In the genomic region with DNA sequence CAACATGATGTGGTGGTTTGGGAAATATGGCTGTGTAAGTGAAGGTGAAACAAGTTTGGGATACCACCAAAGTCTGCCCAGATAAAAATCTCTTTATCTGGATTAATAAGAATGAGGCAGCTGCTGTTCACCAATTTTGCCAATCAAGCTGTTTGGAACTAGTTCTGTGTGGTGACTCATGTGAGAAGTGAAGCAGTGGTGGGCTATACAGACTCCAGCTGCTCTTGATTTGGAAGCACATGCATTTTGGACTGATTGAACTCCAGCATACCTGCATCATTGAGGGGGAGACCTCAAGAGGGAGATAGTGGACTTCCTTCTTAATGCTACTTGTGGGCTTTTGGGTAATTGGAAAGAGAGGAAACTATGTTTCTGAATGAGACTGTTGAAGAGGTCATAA, we compare ENCODE assay signal across 24 cellular contexts.
DNase-seq lines count a peak whose midpoint lies in the region; ATAC-seq and TF ChIP-seq lines count a peak whose summit lies in the region.
"Had no signal": no experiment of that assay in that cellular context is flagged by ENCODE, and none has a peak within 500 bp of the region (broad histone marks: within the 10 kb centered on the region; RNA-seq: fewer than 3 reads in every experiment).

No MANE protein-coding gene starts in this region.

- no peaks in the 10 kb centered on the region for H3K4me1 ChIP-seq in naive thymus-derived CD4-positive, alpha-beta T cell (ENCODE audit: control insufficient read depth in 2 of 2, insufficient read depth in 2 of 2, low read length in 2 of 2)

- peak overlapping the region; percentile 2 for H3K27ac Mint-ChIP-seq in activated T-helper 17 cell treated with anti-CD3 and anti-CD28 coated beads, Interleukin-2, amount 50 U/mL, for 72 hours
- no peak overlapping the region for H3K27ac Mint-ChIP-seq in naive thymus-derived CD4-positive, alpha-beta T cell
- H3K27ac Mint-ChIP-seq: CD4-positive, alpha-beta T cell had no signal

- H3K4me3 Mint-ChIP-seq in activated T-helper 17 cell treated with anti-CD3 and anti-CD28 coated beads, Interleukin-2, amount 50 U/mL, for 72 hours = no peak overlapping the region
- no peak overlapping the region for H3K4me3 Mint-ChIP-seq in naive thymus-derived CD4-positive, alpha-beta T cell
- H3K4me3 Mint-ChIP-seq: CD4-positive, alpha-beta T cell had no signal

- no peaks in the 10 kb centered on the region for H3K9me3 ChIP-seq in naive thymus-derived CD4-positive, alpha-beta T cell (ENCODE audit: control insufficient read depth in 2 of 3, low read length in 3 of 3)
- H3K9me3 ChIP-seq: BLaER1 treated with 17β-estradiol and CSF1 and Interleukin-3, amounts not matched to agents 10 nM and 100 nM; SJSA1 had no signal

- POLR2A ChIA-PET in naive thymus-derived CD4-positive, alpha-beta T cell (lab: Charles Lee) = no interaction called here

- H3K36me3 Mint-ChIP-seq in activated T-helper 17 cell treated with anti-CD3 and anti-CD28 coated beads, Interleukin-2, amount 50 U/mL, for 72 hours (ENCODE audit: low read depth) = no peaks in the 10 kb centered on the region
- H3K36me3 Mint-ChIP-seq in naive thymus-derived CD4-positive, alpha-beta T cell = peaks cover 0 to 18% (median 6%) of the 10 kb centered on the region in 5 donors

- H3K4me3 ChIP-seq in fibroblast of mammary gland (ENCODE audit: control insufficient read depth, low read depth, low read length) = no peak overlapping the region
- H3K4me3 ChIP-seq in naive thymus-derived CD4-positive, alpha-beta T cell (ENCODE audit: low read length) = no peak overlapping the region
- H3K4me3 ChIP-seq: BLaER1 treated with 17β-estradiol and CSF1 and Interleukin-3, amounts not matched to agents 10 nM and 100 nM; PC-9; SJSA1 had no signal

- no peak for ATAC-seq in activated T-helper 17 cell treated with anti-CD3 and anti-CD28 coated beads, Interleukin-2, amount 50 U/mL, for 72 hours (replicated peaks)
- ATAC-seq in GM21723 (IDR thresholded peaks at IDR 0.05; ENCODE audit: unreplicated experiment) = no peak
- no peak for ATAC-seq in naive thymus-derived CD4-positive, alpha-beta T cell
- ATAC-seq: HCT116, Right ventricle myocardium inferior had no signal

- CTCF ChIA-PET in naive thymus-derived CD4-positive, alpha-beta T cell (lab: Charles Lee) = no interaction called here

- no peaks in the 10 kb centered on the region for H3K27me3 Mint-ChIP-seq in activated T-helper 17 cell treated with anti-CD3 and anti-CD28 coated beads, Interleukin-2, amount 50 U/mL, for 72 hours
- H3K27me3 Mint-ChIP-seq in naive thymus-derived CD4-positive, alpha-beta T cell = peaks cover 0 to 7% (median under 1%) of the 10 kb centered on the region in 5 donors
- H3K27me3 Mint-ChIP-seq: CD4-positive, alpha-beta T cell had no signal

- intact Hi-C loops in naive thymus-derived CD4-positive, alpha-beta T cell (cut with micrococcal nuclease) = no loop called here

- peaks cover 10% of the 10 kb centered on the region for H3K9me3 Mint-ChIP-seq in activated T-helper 17 cell treated with anti-CD3 and anti-CD28 coated beads, Interleukin-2, amount 50 U/mL, for 72 hours
- H3K9me3 Mint-ChIP-seq in naive thymus-derived CD4-positive, alpha-beta T cell = peaks cover 0 to 13% (median 1%) of the 10 kb centered on the region in 11 donors
- H3K9me3 Mint-ChIP-seq: CD4-positive, alpha-beta T cell had no signal

- no peak overlapping the region for H3K27ac ChIP-seq in naive thymus-derived CD4-positive, alpha-beta T cell (ENCODE audit: low read depth, low read length)
- H3K27ac ChIP-seq: BLaER1 treated with 17β-estradiol and CSF1 and Interleukin-3, amounts not matched to agents 10 nM and 100 nM; PC-9; SJSA1 had no signal

- DNase-seq in NCI-H82 (lab: John Stamatoyannopoulos, UW) = peak; percentile 11
- DNase-seq in NCI-H82 treated with DMSO at 0.1 percent for 48 hours (lab: John Stamatoyannopoulos, UW; ENCODE audit: unreplicated experiment) = no peak
- DNase-seq in fibroblast of mammary gland (ENCODE audit: low read depth) = peak; percentile 49
- no peak for DNase-seq in hypothalamus (lab: John Stamatoyannopoulos, UW)
- DNase-seq in naive thymus-derived CD4-positive, alpha-beta T cell = no peak
- DNase-seq: AML-193; CD4-positive, alpha-beta T cell; COR-L47; DMS79; GF-D8; NCI-H1092; NCI-H1417 treated with DMSO at 0.1 percent for 48 hours; NCI-H187 treated with DMSO at 0.1 percent for 48 hours; NCI-H2171 treated with DMSO at 0.1 percent for 48 hours; NCI-H446; NCI-H524 treated with DMSO at 0.1 percent for 48 hours; NCI-H774; PC-9 had no signal

- H3K4me1 Mint-ChIP-seq in activated T-helper 17 cell treated with anti-CD3 and anti-CD28 coated beads, Interleukin-2, amount 50 U/mL, for 72 hours = peaks cover 13% of the 10 kb centered on the region
- H3K4me1 Mint-ChIP-seq in naive thymus-derived CD4-positive, alpha-beta T cell = peaks cover 2 to 30% (median 21%) of the 10 kb centered on the region in 7 donors

- no peaks in the 10 kb centered on the region for H3K27me3 ChIP-seq in naive thymus-derived CD4-positive, alpha-beta T cell (ENCODE audit: control insufficient read depth in 2 of 2, insufficient read depth in 2 of 2, low read length in 2 of 2)
- H3K27me3 ChIP-seq: BLaER1 treated with 17β-estradiol and CSF1 and Interleukin-3, amounts not matched to agents 10 nM and 100 nM; SJSA1 had no signal

- no peak for TF ChIP-seq CTCF in fibroblast of mammary gland (conservative IDR thresholded peaks at IDR 0.05; ENCODE audit: control insufficient read depth, insufficient read depth, low read depth, low read length)

- H3K36me3 ChIP-seq in naive thymus-derived CD4-positive, alpha-beta T cell (ENCODE audit: control insufficient read depth in 2 of 3, insufficient read depth in 3 of 3, low read length in 3 of 3) = no peaks in the 10 kb centered on the region
- H3K36me3 ChIP-seq: BLaER1 treated with 17β-estradiol and CSF1 and Interleukin-3, amounts not matched to agents 10 nM and 100 nM; SJSA1 had no signal

Comparison
In these comparisons a context has a peak if more than half of its experiments do, and no peak if none do; other contexts are left out.
1. DNase-seq: peak in NCI-H82 (single experiment) and fibroblast of mammary gland (single experiment); none in NCI-H82 treated with DMSO at 0.1 percent for 48 hours (single experiment), hypothalamus (0 of 51) and naive thymus-derived CD4-positive, alpha-beta T cell (0 of 9).